ENCODE assay signal across 8 cellular contexts in the genomic region with DNA sequence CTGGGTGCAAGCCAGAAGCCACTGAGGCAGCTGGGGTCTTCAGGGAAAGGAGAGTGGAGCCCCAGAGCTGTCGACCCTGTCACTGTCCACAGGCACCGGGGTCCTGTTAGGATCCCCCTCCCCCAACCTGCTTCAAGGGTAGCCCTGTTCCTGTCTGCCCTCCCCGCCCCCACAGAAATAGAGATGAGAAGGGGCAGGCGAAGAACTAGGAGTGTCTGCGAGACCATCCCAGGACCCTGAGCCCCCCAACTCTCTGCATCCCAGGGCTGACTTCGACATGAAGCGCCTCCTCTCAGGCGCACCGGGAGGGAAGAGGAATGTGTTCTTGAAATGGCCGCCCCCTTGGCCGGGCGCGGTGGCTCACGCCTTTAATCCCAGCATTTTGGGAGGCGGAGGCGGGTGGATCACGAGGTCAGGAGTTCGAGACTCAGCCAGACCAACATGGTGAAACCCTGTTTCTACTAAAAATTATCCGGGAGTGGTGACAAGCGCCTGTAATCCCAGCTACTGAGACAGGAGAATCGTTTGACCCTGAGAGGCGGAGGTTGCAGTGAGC. TPM values are rescaled to one million over a fixed set of nuclear protein-coding genes. Genes with fewer than 3 reads are reported as not detected.
DNase-seq lines count a peak whose midpoint lies in the region; ATAC-seq and TF ChIP-seq lines count a peak whose summit lies in the region.

No MANE protein-coding gene starts in this region.

- H3K4me3 Mint-ChIP-seq in naive thymus-derived CD4-positive, alpha-beta T cell: peak overlapping the region; percentile 52 to 85 (median 74)

- in situ Hi-C loops in Panc1 (cut with HindIII; ENCODE audit: low pct_unique_long_range_greater_than_20kb, low sequenced_read_pairs): no loop called here

- no peaks in the 10 kb centered on the region for H3K9me3 ChIP-seq in BE2C
- H3K9me3 ChIP-seq in Panc1 (ENCODE audit: control insufficient read depth, insufficient read depth, low read depth, low read length): no peaks in the 10 kb centered on the region
- H3K9me3 ChIP-seq in naive thymus-derived CD4-positive, alpha-beta T cell (ENCODE audit: control insufficient read depth in 2 of 3, low read length in 3 of 3): no peaks in the 10 kb centered on the region

- H3K27me3 ChIP-seq in BE2C: no peaks in the 10 kb centered on the region
- H3K27me3 ChIP-seq in Panc1 (ENCODE audit: control insufficient read depth, insufficient read depth, low read length): no peaks in the 10 kb centered on the region
- H3K27me3 ChIP-seq in naive thymus-derived CD4-positive, alpha-beta T cell (ENCODE audit: control insufficient read depth in 2 of 2, insufficient read depth in 2 of 2, low read length in 2 of 2): no peaks in the 10 kb centered on the region

- BruUV-seq in Panc1 (replicated peaks; lab: Mats Ljungman, UMichigan): no TSS peak

- CTCF ChIA-PET in Panc1 (lab: Charles Lee): no interaction called here
- CTCF ChIA-PET in naive thymus-derived CD4-positive, alpha-beta T cell (lab: Charles Lee): no interaction called here

- H3K4me1 Mint-ChIP-seq in naive thymus-derived CD4-positive, alpha-beta T cell: peaks cover 11 to 18% (median 13%) of the 10 kb centered on the region in 7 donors

- peak overlapping the region in 7 of 9 donors; percentile 21 to 87 (median 48) for H3K27ac Mint-ChIP-seq in naive thymus-derived CD4-positive, alpha-beta T cell

- H3K4me1 ChIP-seq in BE2C (peaks cover 2% of the 10 kb centered on the region; the same call in 1 of the 2 replicates), Panc1 (ENCODE audit: control insufficient read depth, insufficient read depth, low read length) (peaks cover 6% of the 10 kb centered on the region)
- peaks cover 0 to 9% of the 10 kb centered on the region in 2 donors for H3K4me1 ChIP-seq in naive thymus-derived CD4-positive, alpha-beta T cell (ENCODE audit: control insufficient read depth in 2 of 2, insufficient read depth in 2 of 2, low read length in 2 of 2)

- H3K4me3 ChIP-seq in BE2C (ENCODE audit: low read depth, low read length) (peak overlapping the region; percentile 79), Panc1 (ENCODE audit: low read depth in 2 of 2, low read length in 2 of 2) (peak overlapping the region; percentile 61 to 69), epithelial cell of esophagus (ENCODE audit: low read length) (peak overlapping the region; percentile 80)
- H3K4me3 ChIP-seq in naive thymus-derived CD4-positive, alpha-beta T cell (ENCODE audit: low read length): peak overlapping the region; percentile 79

- H3K36me3 Mint-ChIP-seq in naive thymus-derived CD4-positive, alpha-beta T cell: peaks cover 0 to 6% (median 0%) of the 10 kb centered on the region in 5 donors

- POLR2A ChIA-PET in Panc1 (lab: Charles Lee): no interaction called here
- POLR2A ChIA-PET in naive thymus-derived CD4-positive, alpha-beta T cell (lab: Charles Lee): interaction anchor here (1.1 to 3.4 kb wide), 7 partner anchors 12 to 107 kb away, joined by 3 to 15 read pairs (median 7); partner anchors contain the start of genes C22orf15, CHCHD10 and SLC2A11

- H3K36me3 ChIP-seq in BE2C: no peaks in the 10 kb centered on the region
- peaks cover 7% of the 10 kb centered on the region; the same call in 1 of the 2 replicates for H3K36me3 ChIP-seq in Panc1 (ENCODE audit: control insufficient read depth, insufficient read depth, low read length)
- no peaks in the 10 kb centered on the region for H3K36me3 ChIP-seq in naive thymus-derived CD4-positive, alpha-beta T cell (ENCODE audit: control insufficient read depth in 2 of 3, insufficient read depth in 3 of 3, low read length in 3 of 3)

- TF ChIP-seq CTCF in BE2C (IDR thresholded peaks at IDR 0.05; ENCODE audit: low read depth, low read length): no peak
- no peak for TF ChIP-seq CTCF in Panc1 (IDR thresholded peaks at IDR 0.05)
- TF ChIP-seq CTCF in epithelial cell of esophagus (IDR thresholded peaks at IDR 0.05; ENCODE audit: insufficient read depth, low read depth, low read length, missing control alignments): no peak

- ATAC-seq in GM21528 (IDR thresholded peaks at IDR 0.05; ENCODE audit: low FRiP score, unreplicated experiment): peak; percentile 12
- ATAC-seq in Panc1: peak; percentile 55
- peak; percentile 3 for ATAC-seq in naive thymus-derived CD4-positive, alpha-beta T cell
- no peak for ATAC-seq in GM18873 (IDR thresholded peaks at IDR 0.05; ENCODE audit: low FRiP score, unreplicated experiment)
- no peak for ATAC-seq in HG03565 (IDR thresholded peaks at IDR 0.05; ENCODE audit: unreplicated experiment)

- intact Hi-C loops in Panc1 (cut with micrococcal nuclease; ENCODE audit: unreplicated experiment): no loop called here
- intact Hi-C loops in naive thymus-derived CD4-positive, alpha-beta T cell (cut with micrococcal nuclease): loop anchor here (1.0 to 10.0 kb wide), 10 partner anchors 12 to 803 kb away; partner anchors contain the start of genes CHCHD10 (in 2 of the 2), DERL3 (in 1 of the 2), GUCD1 (in 1 of the 2) and SMARCB1 (in 1 of the 2)

- no peaks in the 10 kb centered on the region for H3K27me3 Mint-ChIP-seq in naive thymus-derived CD4-positive, alpha-beta T cell

- peak overlapping the region; percentile 82 for H3K27ac ChIP-seq in Panc1 (ENCODE audit: low read length)
- peak overlapping the region; percentile 73 for H3K27ac ChIP-seq in naive thymus-derived CD4-positive, alpha-beta T cell (ENCODE audit: low read depth, low read length)

- DNase-seq in BE2C: peak; percentile 33
- DNase-seq in Panc1 (ENCODE audit: low read depth, low spot score): no peak
- DNase-seq in epithelial cell of esophagus (ENCODE audit: low read depth): no peak
- DNase-seq in naive thymus-derived CD4-positive, alpha-beta T cell: peak in 1 of 9 donors; percentile 33
- DNase-seq in OCI-M2 (lab: John Stamatoyannopoulos, UW; ENCODE audit: unreplicated experiment): no peak

- H3K9me3 Mint-ChIP-seq in naive thymus-derived CD4-positive, alpha-beta T cell: peaks cover 0 to 2% (median 0%) of the 10 kb centered on the region in 11 donors

RNA-seq across cellular contexts. Expression of gene ZNF70, which starts 0.6 kb away (rescaled TPM):
- 3.0 TPM for polyA plus RNA-seq in BE2C (2012; ENCODE audit: insufficient read depth, insufficient read length, low read depth)
- 3.2 TPM for total RNA-seq in Panc1 (2021; ENCODE audit: unreplicated experiment)
- 0.59 TPM for polyA plus RNA-seq in Panc1 (2012; ENCODE audit: insufficient read length)
- total RNA-seq in naive thymus-derived CD4-positive, alpha-beta T cell: 1 to 10 TPM; 3.1 to 7.9 (median 4.0) TPM
- under 1 TPM; 0.32 to 0.34 TPM for polyA plus RNA-seq in naive thymus-derived CD4-positive, alpha-beta T cell

RNA-seq across cellular contexts. Expression of gene VPREB3, which starts 2.7 kb away (rescaled TPM):
- 1.8 TPM for polyA plus RNA-seq in BE2C (2012; ENCODE audit: insufficient read depth, insufficient read length, low read depth)
- total RNA-seq in Panc1 (2021; ENCODE audit: unreplicated experiment): not detected
- 0.50 TPM for polyA plus RNA-seq in Panc1 (2012; ENCODE audit: insufficient read length)
- total RNA-seq in naive thymus-derived CD4-positive, alpha-beta T cell: 1 to 10 TPM in 1 of 5 experiments, under 1 TPM in 1, not detected in 3; 0.74 to 3.0 TPM
- polyA plus RNA-seq in naive thymus-derived CD4-positive, alpha-beta T cell: 1 to 10 TPM; 1.3 to 1.5 TPM

RNA-seq across cellular contexts. Expression of gene C22orf15, which starts 11.3 kb away (rescaled TPM):
- 1.1 TPM for polyA plus RNA-seq in BE2C (2012; ENCODE audit: insufficient read depth, insufficient read length, low read depth)
- not detected for total RNA-seq in Panc1 (2021; ENCODE audit: unreplicated experiment)
- not detected for polyA plus RNA-seq in Panc1 (2012; ENCODE audit: insufficient read length)
- total RNA-seq in naive thymus-derived CD4-positive, alpha-beta T cell: 1 to 10 TPM in 4 of 5 experiments, not detected in 1; 1.2 to 5.7 (median 3.9) TPM
- polyA plus RNA-seq in naive thymus-derived CD4-positive, alpha-beta T cell: 1 to 10 TPM; 1.6 to 2.4 TPM

RNA-seq across cellular contexts. Expression of gene CHCHD10, which starts 16.3 kb away (rescaled TPM):
- 349 TPM for polyA plus RNA-seq in BE2C (2012; ENCODE audit: insufficient read depth, insufficient read length, low read depth)
- total RNA-seq in Panc1 (2021; ENCODE audit: unreplicated experiment): 84.4 TPM
- polyA plus RNA-seq in Panc1 (2012; ENCODE audit: insufficient read length): 144 TPM
- total RNA-seq in naive thymus-derived CD4-positive, alpha-beta T cell: 10 to 100 TPM; 38.2 to 56.1 (median 46.4) TPM
- polyA plus RNA-seq in naive thymus-derived CD4-positive, alpha-beta T cell: 10 to 100 TPM; 25.6 to 32.8 TPM

RNA-seq across cellular contexts. Expression of gene MMP11, which starts 21.1 kb away (rescaled TPM):
- 9.5 TPM for polyA plus RNA-seq in BE2C (2012; ENCODE audit: insufficient read depth, insufficient read length, low read depth)
- total RNA-seq in Panc1 (2021; ENCODE audit: unreplicated experiment): 3.0 TPM
- 6.2 TPM for polyA plus RNA-seq in Panc1 (2012; ENCODE audit: insufficient read length)
- total RNA-seq in naive thymus-derived CD4-positive, alpha-beta T cell: 1 to 10 TPM in 4 of 5 experiments, not detected in 1; 2.0 to 4.0 (median 3.4) TPM
- polyA plus RNA-seq in naive thymus-derived CD4-positive, alpha-beta T cell: 1 to 10 TPM; 2.0 to 4.3 TPM

Comparison
In these comparisons a context has a peak if more than half of its experiments do, and no peak if none do; other contexts are left out.
1. ATAC-seq: peak in GM21528 (single experiment), Panc1 (single experiment) and naive thymus-derived CD4-positive, alpha-beta T cell (single experiment); none in GM18873 (single experiment) and HG03565 (single experiment).
2. Peak in every context shown above with its lines, with median percentiles within 50 percentile points of each other: H3K4me3 ChIP-seq.